1 cellular context compared by ENCODE assay signal in the genomic region with DNA sequence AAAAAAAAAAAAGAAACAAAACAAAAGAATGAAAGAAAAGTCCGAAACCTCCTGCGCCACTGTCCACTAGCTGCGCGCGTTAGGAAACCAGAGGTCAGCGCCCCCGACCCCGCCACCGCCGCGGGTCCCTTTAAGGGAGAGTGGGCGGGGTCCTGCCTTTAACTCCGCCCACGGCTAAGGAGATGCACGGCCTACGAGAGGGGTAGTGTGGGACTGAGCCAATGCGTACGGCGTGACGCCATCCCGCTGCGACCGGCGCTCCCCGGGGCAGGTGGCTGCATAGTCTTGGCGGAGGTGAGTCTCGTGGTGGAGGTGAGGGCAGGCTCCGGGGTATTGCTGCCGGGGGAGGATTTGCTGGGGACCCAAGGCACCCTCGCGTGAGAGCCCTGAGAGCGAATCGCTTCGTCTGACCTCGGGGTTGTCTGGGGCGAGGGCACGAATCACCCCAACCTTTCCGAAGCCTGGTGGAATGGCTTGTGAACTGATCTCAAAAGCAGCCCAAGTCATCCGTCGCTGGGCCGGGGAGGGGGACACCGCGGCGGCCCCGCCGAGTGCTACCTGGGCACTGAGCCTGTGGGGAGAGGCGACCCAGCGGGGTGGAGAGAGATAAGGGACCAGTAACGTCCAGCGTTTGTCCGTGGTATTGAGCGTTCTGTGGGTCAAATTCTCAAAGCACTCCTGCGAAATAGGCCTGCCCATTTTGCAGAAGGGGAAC.
TF ChIP-seq lines count a peak whose summit lies in the region.

A gene (plus strand): TSS at position 241 of the 715 bp plus-strand sequence. CDS start 1,319 bp downstream, outside the sequence.

TF ChIP-seq in HepG2, 621 proteins besides CTCF, POLR2A, EP300 and RAD21 (continued from another document and continues in another):
- TF ChIP-seq, protein P1, sequence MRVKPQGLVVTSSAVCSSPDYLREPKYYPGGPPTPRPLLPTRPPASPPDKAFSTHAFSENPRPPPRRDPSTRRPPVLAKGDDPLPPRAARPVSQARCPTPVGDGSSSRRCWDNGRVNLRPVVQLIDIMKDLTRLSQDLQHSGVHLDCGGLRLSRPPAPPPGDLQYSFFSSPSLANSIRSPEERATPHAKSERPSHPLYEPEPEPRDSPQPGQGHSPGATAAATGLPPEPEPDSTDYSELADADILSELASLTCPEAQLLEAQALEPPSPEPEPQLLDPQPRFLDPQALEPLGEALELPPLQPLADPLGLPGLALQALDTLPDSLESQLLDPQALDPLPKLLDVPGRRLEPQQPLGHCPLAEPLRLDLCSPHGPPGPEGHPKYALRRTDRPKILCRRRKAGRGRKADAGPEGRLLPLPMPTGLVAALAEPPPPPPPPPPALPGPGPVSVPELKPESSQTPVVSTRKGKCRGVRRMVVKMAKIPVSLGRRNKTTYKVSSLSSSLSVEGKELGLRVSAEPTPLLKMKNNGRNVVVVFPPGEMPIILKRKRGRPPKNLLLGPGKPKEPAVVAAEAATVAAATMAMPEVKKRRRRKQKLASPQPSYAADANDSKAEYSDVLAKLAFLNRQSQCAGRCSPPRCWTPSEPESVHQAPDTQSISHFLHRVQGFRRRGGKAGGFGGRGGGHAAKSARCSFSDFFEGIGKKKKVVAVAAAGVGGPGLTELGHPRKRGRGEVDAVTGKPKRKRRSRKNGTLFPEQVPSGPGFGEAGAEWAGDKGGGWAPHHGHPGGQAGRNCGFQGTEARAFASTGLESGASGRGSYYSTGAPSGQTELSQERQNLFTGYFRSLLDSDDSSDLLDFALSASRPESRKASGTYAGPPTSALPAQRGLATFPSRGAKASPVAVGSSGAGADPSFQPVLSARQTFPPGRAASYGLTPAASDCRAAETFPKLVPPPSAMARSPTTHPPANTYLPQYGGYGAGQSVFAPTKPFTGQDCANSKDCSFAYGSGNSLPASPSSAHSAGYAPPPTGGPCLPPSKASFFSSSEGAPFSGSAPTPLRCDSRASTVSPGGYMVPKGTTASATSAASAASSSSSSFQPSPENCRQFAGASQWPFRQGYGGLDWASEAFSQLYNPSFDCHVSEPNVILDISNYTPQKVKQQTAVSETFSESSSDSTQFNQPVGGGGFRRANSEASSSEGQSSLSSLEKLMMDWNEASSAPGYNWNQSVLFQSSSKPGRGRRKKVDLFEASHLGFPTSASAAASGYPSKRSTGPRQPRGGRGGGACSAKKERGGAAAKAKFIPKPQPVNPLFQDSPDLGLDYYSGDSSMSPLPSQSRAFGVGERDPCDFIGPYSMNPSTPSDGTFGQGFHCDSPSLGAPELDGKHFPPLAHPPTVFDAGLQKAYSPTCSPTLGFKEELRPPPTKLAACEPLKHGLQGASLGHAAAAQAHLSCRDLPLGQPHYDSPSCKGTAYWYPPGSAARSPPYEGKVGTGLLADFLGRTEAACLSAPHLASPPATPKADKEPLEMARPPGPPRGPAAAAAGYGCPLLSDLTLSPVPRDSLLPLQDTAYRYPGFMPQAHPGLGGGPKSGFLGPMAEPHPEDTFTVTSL (CRISPR knock-in tag; IDR thresholded peaks at IDR 0.05; ENCODE audit: borderline replicate concordance) = no peak
- 0 out of 2 replicates have a peak, but pooled peaks have one; percentile 17 for TF ChIP-seq PPARG (CRISPR knock-in tag; conservative IDR thresholded peaks at IDR 0.05)
- TF ChIP-seq KLF16 (CRISPR knock-in tag; IDR thresholded peaks at IDR 0.05) = peak in 1 of 2 experiments; percentile 91; a peak in 2 of 4 replicates
- peak; percentile 55; the same call in 1 of the 2 replicates for TF ChIP-seq CEBPG (CRISPR knock-in tag; IDR thresholded peaks at IDR 0.05)
- TF ChIP-seq ATM (IDR thresholded peaks at IDR 0.05; ENCODE audit: borderline replicate concordance) = no peak
- TF ChIP-seq SRF (IDR thresholded peaks at IDR 0.05; ENCODE audit: low read depth, low read length) = peak; percentile 69; the same call in 1 of the 2 replicates
- TF ChIP-seq, protein P2, sequence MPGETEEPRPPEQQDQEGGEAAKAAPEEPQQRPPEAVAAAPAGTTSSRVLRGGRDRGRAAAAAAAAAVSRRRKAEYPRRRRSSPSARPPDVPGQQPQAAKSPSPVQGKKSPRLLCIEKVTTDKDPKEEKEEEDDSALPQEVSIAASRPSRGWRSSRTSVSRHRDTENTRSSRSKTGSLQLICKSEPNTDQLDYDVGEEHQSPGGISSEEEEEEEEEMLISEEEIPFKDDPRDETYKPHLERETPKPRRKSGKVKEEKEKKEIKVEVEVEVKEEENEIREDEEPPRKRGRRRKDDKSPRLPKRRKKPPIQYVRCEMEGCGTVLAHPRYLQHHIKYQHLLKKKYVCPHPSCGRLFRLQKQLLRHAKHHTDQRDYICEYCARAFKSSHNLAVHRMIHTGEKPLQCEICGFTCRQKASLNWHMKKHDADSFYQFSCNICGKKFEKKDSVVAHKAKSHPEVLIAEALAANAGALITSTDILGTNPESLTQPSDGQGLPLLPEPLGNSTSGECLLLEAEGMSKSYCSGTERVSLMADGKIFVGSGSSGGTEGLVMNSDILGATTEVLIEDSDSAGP (CRISPR knock-in tag; IDR thresholded peaks at IDR 0.05; ENCODE audit: borderline replicate concordance) = peak; percentile 100
- peak; percentile 70; the same call in 1 of the 2 replicates for TF ChIP-seq AHR (CRISPR knock-in tag; IDR thresholded peaks at IDR 0.05)
- peak; percentile 28; the same call in 1 of the 2 replicates for TF ChIP-seq SRY (CRISPR knock-in tag; IDR thresholded peaks at IDR 0.05)
- TF ChIP-seq NFKB2 (CRISPR knock-in tag; IDR thresholded peaks at IDR 0.05; ENCODE audit: borderline replicate concordance) = no peak; the same call in 1 of the 2 replicates
- TF ChIP-seq SMC3 (IDR thresholded peaks at IDR 0.05; ENCODE audit: low read length) = no peak
- TF ChIP-seq ZNF616 (CRISPR knock-in tag; IDR thresholded peaks at IDR 0.05; ENCODE audit: low read depth) = peak; percentile 93
- peak; percentile 86 for TF ChIP-seq PHF8 (CRISPR knock-in tag; IDR thresholded peaks at IDR 0.05)
- TF ChIP-seq ZNF792 (CRISPR knock-in tag; IDR thresholded peaks at IDR 0.05) = peak; percentile 84; the same call in 1 of the 2 replicates
- TF ChIP-seq, protein P3, sequence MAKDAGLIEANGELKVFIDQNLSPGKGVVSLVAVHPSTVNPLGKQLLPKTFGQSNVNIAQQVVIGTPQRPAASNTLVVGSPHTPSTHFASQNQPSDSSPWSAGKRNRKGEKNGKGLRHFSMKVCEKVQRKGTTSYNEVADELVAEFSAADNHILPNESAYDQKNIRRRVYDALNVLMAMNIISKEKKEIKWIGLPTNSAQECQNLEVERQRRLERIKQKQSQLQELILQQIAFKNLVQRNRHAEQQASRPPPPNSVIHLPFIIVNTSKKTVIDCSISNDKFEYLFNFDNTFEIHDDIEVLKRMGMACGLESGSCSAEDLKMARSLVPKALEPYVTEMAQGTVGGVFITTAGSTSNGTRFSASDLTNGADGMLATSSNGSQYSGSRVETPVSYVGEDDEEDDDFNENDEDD (CRISPR knock-in tag; IDR thresholded peaks at IDR 0.05; ENCODE audit: borderline replicate concordance) = peak; percentile 80; the same call in 1 of the 2 replicates
- TF ChIP-seq, protein P4, sequence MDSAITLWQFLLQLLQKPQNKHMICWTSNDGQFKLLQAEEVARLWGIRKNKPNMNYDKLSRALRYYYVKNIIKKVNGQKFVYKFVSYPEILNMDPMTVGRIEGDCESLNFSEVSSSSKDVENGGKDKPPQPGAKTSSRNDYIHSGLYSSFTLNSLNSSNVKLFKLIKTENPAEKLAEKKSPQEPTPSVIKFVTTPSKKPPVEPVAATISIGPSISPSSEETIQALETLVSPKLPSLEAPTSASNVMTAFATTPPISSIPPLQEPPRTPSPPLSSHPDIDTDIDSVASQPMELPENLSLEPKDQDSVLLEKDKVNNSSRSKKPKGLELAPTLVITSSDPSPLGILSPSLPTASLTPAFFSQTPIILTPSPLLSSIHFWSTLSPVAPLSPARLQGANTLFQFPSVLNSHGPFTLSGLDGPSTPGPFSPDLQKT (CRISPR knock-in tag; IDR thresholded peaks at IDR 0.05; ENCODE audit: borderline replicate concordance) = no peak
- TF ChIP-seq ZKSCAN8 (CRISPR knock-in tag; IDR thresholded peaks at IDR 0.05; ENCODE audit: borderline replicate concordance) = 0 out of 2 replicates have a peak, but pooled peaks have one; percentile 17
- TF ChIP-seq, protein P5, sequence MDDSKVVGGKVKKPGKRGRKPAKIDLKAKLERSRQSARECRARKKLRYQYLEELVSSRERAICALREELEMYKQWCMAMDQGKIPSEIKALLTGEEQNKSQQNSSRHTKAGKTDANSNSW (CRISPR knock-in tag; IDR thresholded peaks at IDR 0.05; ENCODE audit: borderline replicate concordance) = 0 out of 2 replicates have a peak, but pooled peaks have one; percentile 89
- TF ChIP-seq SPEN (CRISPR knock-in tag; IDR thresholded peaks at IDR 0.05; ENCODE audit: low read depth) = peak; percentile 92
- peak; percentile 55 for TF ChIP-seq SRSF1 (optimal IDR thresholded peaks at IDR 0.05; ENCODE audit: low read depth, low read length)
- TF ChIP-seq HOXD1 (CRISPR knock-in tag; IDR thresholded peaks at IDR 0.05) = no peak
- TF ChIP-seq MTA3 (CRISPR knock-in tag; IDR thresholded peaks at IDR 0.05) = no peak
- peak; percentile 94 for TF ChIP-seq DMAP1 (CRISPR knock-in tag; IDR thresholded peaks at IDR 0.05)
- TF ChIP-seq ZNF562 (CRISPR knock-in tag; IDR thresholded peaks at IDR 0.05; ENCODE audit: borderline replicate concordance) = no peak
- TF ChIP-seq, protein P6, sequence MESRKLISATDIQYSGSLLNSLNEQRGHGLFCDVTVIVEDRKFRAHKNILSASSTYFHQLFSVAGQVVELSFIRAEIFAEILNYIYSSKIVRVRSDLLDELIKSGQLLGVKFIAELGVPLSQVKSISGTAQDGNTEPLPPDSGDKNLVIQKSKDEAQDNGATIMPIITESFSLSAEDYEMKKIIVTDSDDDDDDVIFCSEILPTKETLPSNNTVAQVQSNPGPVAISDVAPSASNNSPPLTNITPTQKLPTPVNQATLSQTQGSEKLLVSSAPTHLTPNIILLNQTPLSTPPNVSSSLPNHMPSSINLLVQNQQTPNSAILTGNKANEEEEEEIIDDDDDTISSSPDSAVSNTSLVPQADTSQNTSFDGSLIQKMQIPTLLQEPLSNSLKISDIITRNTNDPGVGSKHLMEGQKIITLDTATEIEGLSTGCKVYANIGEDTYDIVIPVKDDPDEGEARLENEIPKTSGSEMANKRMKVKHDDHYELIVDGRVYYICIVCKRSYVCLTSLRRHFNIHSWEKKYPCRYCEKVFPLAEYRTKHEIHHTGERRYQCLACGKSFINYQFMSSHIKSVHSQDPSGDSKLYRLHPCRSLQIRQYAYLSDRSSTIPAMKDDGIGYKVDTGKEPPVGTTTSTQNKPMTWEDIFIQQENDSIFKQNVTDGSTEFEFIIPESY (CRISPR knock-in tag; IDR thresholded peaks at IDR 0.05) = no peak
- TF ChIP-seq AGO1 (IDR thresholded peaks at IDR 0.05; ENCODE audit: low read depth, low read length, poor library complexity, severe bottlenecking) = no peak
- peak; percentile 89 for TF ChIP-seq NR2F6 (IDR thresholded peaks at IDR 0.05)
- peak; percentile 86 for TF ChIP-seq NR2F6 (CRISPR knock-in tag; IDR thresholded peaks at IDR 0.05)
- no peak for TF ChIP-seq ZNF382 (CRISPR knock-in tag; IDR thresholded peaks at IDR 0.05; ENCODE audit: borderline replicate concordance)
- 0 out of 2 replicates have a peak, but pooled peaks have one; percentile 50 for TF ChIP-seq ZNF33B (CRISPR knock-in tag; IDR thresholded peaks at IDR 0.05)
- peak; percentile 68; the same call in 1 of the 2 replicates for TF ChIP-seq NAIF1 (CRISPR knock-in tag; IDR thresholded peaks at IDR 0.05; ENCODE audit: borderline replicate concordance)
- peak; percentile 68 to 74; a peak in 3 of 4 replicates for TF ChIP-seq NR2F1 (CRISPR knock-in tag; IDR thresholded peaks at IDR 0.05)
- peak; percentile 81; the same call in 1 of the 2 replicates for TF ChIP-seq MIER3 (CRISPR knock-in tag; IDR thresholded peaks at IDR 0.05; ENCODE audit: borderline replicate concordance)
- no peak for TF ChIP-seq PHB2 (IDR thresholded peaks at IDR 0.05; ENCODE audit: partially characterized antibody)
- TF ChIP-seq BCL6 (CRISPR knock-in tag; IDR thresholded peaks at IDR 0.05) = no peak; the same call in 1 of the 2 replicates
- no peak for TF ChIP-seq TAF15 (IDR thresholded peaks at IDR 0.05; ENCODE audit: low read depth, low read length, poor library complexity, severe bottlenecking)
- TF ChIP-seq, protein P7, sequence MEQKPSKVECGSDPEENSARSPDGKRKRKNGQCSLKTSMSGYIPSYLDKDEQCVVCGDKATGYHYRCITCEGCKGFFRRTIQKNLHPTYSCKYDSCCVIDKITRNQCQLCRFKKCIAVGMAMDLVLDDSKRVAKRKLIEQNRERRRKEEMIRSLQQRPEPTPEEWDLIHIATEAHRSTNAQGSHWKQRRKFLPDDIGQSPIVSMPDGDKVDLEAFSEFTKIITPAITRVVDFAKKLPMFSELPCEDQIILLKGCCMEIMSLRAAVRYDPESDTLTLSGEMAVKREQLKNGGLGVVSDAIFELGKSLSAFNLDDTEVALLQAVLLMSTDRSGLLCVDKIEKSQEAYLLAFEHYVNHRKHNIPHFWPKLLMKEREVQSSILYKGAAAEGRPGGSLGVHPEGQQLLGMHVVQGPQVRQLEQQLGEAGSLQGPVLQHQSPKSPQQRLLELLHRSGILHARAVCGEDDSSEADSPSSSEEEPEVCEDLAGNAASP (CRISPR knock-in tag; IDR thresholded peaks at IDR 0.05; ENCODE audit: borderline replicate concordance) = 0 out of 2 replicates have a peak, but pooled peaks have one; percentile 57
- peak; percentile 50; the same call in 1 of the 2 replicates for TF ChIP-seq MIXL1 (CRISPR knock-in tag; IDR thresholded peaks at IDR 0.05)
- TF ChIP-seq ZNF569 (CRISPR knock-in tag; IDR thresholded peaks at IDR 0.05; ENCODE audit: borderline replicate concordance) = no peak
- TF ChIP-seq LCORL (IDR thresholded peaks at IDR 0.05) = no peak
- TF ChIP-seq LCORL (CRISPR knock-in tag; IDR thresholded peaks at IDR 0.05) = peak; percentile 50; the same call in 1 of the 2 replicates
- 0 out of 2 replicates have a peak, but pooled peaks have one; percentile 34 for TF ChIP-seq ZNF839 (CRISPR knock-in tag; IDR thresholded peaks at IDR 0.05; ENCODE audit: borderline replicate concordance)
- TF ChIP-seq, protein P8, sequence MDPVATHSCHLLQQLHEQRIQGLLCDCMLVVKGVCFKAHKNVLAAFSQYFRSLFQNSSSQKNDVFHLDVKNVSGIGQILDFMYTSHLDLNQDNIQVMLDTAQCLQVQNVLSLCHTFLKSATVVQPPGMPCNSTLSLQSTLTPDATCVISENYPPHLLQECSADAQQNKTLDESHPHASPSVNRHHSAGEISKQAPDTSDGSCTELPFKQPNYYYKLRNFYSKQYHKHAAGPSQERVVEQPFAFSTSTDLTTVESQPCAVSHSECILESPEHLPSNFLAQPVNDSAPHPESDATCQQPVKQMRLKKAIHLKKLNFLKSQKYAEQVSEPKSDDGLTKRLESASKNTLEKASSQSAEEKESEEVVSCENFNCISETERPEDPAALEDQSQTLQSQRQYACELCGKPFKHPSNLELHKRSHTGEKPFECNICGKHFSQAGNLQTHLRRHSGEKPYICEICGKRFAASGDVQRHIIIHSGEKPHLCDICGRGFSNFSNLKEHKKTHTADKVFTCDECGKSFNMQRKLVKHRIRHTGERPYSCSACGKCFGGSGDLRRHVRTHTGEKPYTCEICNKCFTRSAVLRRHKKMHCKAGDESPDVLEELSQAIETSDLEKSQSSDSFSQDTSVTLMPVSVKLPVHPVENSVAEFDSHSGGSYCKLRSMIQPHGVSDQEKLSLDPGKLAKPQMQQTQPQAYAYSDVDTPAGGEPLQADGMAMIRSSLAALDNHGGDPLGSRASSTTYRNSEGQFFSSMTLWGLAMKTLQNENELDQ (CRISPR knock-in tag; IDR thresholded peaks at IDR 0.05; ENCODE audit: borderline replicate concordance) = peak; percentile 62; the same call in 1 of the 2 replicates
- TF ChIP-seq ZSCAN12 (CRISPR knock-in tag; IDR thresholded peaks at IDR 0.05) = no peak
- TF ChIP-seq, protein P9, sequence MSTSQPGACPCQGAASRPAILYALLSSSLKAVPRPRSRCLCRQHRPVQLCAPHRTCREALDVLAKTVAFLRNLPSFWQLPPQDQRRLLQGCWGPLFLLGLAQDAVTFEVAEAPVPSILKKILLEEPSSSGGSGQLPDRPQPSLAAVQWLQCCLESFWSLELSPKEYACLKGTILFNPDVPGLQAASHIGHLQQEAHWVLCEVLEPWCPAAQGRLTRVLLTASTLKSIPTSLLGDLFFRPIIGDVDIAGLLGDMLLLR (CRISPR knock-in tag; IDR thresholded peaks at IDR 0.05) = peak; percentile 51; the same call in 1 of the 2 replicates
